Comparison of ENCODE assay signal across 1 cellular context in the genomic region with DNA sequence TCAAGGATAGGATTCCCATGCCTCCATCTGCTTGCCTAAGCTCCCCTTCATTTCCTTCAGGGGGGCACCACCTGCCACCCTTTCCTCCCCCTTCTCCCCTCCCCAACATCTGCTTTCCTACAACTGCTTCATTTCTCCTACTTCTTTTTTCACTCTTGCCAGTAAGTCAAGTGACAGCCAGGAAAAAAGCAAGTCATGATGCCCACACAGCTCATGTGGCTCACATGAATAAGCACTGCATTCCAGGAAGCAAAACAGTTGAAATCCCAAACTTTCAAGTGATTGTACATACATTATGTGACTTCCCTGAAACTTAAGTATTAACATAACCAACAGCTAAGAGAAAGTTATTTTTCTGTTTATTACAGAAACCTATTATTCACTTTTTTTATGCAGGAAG.
TF ChIP-seq lines count a peak whose summit lies in the region.

No MANE protein-coding gene starts in this region.

TF ChIP-seq in IMR-90, 13 proteins besides CTCF, POLR2A, EP300 and RAD21 (continued from another document):
- TF ChIP-seq, protein P1, sequence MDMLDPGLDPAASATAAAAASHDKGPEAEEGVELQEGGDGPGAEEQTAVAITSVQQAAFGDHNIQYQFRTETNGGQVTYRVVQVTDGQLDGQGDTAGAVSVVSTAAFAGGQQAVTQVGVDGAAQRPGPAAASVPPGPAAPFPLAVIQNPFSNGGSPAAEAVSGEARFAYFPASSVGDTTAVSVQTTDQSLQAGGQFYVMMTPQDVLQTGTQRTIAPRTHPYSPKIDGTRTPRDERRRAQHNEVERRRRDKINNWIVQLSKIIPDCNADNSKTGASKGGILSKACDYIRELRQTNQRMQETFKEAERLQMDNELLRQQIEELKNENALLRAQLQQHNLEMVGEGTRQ (IDR thresholded peaks at IDR 0.05; ENCODE audit: low read depth, low read length) = no peak
- TF ChIP-seq RCOR1 (IDR thresholded peaks at IDR 0.05; ENCODE audit: insufficient replicate concordance, low read length) (no peak), MAFK (IDR thresholded peaks at IDR 0.05; ENCODE audit: low read depth, low read length) (peak; percentile 58; the same call in 1 of the 2 replicates), CEBPB (IDR thresholded peaks at IDR 0.05; ENCODE audit: low read depth, low read length) (no peak), MXI1 (IDR thresholded peaks at IDR 0.05; ENCODE audit: borderline replicate concordance, low read depth, low read length) (0 out of 2 replicates have a peak, but pooled peaks have one; percentile 43), NFE2L2 (IDR thresholded peaks at IDR 0.05; ENCODE audit: low read depth, low read length) (peak; percentile 92), SMC3 (IDR thresholded peaks at IDR 0.05; ENCODE audit: low read depth, low read length) (no peak), FOS (IDR thresholded peaks at IDR 0.05; ENCODE audit: low read depth, low read length) (no peak)
